Comparison of ENCODE assay signal across 31 cellular contexts in genomic region chr3:178334239-178334638, GRCh38.
"Had no signal": no experiment of that assay in that cellular context is flagged by ENCODE, and none has a peak within 500 bp of the region (broad histone marks: within the 10 kb centered on the region; RNA-seq: fewer than 3 reads in every experiment).

No MANE protein-coding gene starts in this region.

- ATAC-seq: activated CD4-positive, CD25-positive, alpha-beta regulatory T cell treated with anti-CD3 and anti-CD28 coated beads, Interleukin-2, amount 50 U/mL, for 24 hours; activated CD8-positive, alpha-beta T cell treated with anti-CD3 and anti-CD28 coated beads for 36 hours; activated T-cell treated with anti-CD3 and anti-CD28 coated beads, Interleukin-2, amount 50 U/mL, for 4 hours; activated T-helper 17 cell treated with anti-CD3 and anti-CD28 coated beads, Interleukin-2, amount 50 U/mL, for 72 hours; esophagus mucosa; T-helper 17 cell had no signal

- H3K36me3 ChIP-seq: cardiac muscle cell, WERI-Rb-1 had no signal

- H3K4me3 ChIP-seq: cardiac muscle cell, coronary artery, dorsolateral prefrontal cortex had no signal

- DNase-seq: activated B cell treated with CpG ODN at 0.5 μM for 24 hours; activated CD4-positive, alpha-beta T cell treated with anti-CD3 and anti-CD28 coated beads for 48 hours; activated CD4-positive, alpha-beta T cell treated with anti-CD3 and anti-CD28 coated beads, Interleukin-2, amount 50 U/mL, for 1 hour; activated CD4-positive, alpha-beta T cell treated with anti-CD3 and anti-CD28 coated beads, Interleukin-2, amount 50 U/mL, for 48 hours; activated CD8-positive, alpha-beta memory T cell treated with anti-CD3 and anti-CD28 coated beads for 24 hours; activated CD8-positive, alpha-beta T cell treated with anti-CD3 and anti-CD28 coated beads for 36 hours; activated effector memory CD4-positive, alpha-beta T cell treated with Interleukin-2 at 50 U/mL for 16 hours; activated gamma-delta T cell treated with Interleukin-2 at 50 U/mL for 16 hours; activated naive CD4-positive, alpha-beta T cell treated with anti-CD3 and anti-CD28 coated beads, Interleukin-2, amount 50 U/mL, for 16 hours; activated naive CD4-positive, alpha-beta T cell treated with Interleukin-2 at 50 U/mL for 16 hours; activated T-cell treated with anti-CD3 and anti-CD28 coated beads, Interleukin-2, amount 50 U/mL, for 4 hours; amniotic stem cell; anterior cingulate cortex; central memory CD4-positive, alpha-beta T cell; cerebellar nuclear complex; dorsolateral prefrontal cortex; effector memory CD4-positive, alpha-beta T cell; endodermal cell; foreskin fibroblast; head of caudate nucleus; T-helper 1 cell; T-helper 17 cell; T1000; WERI-Rb-1 had no signal

- H3K27me3 ChIP-seq: cardiac muscle cell, dorsolateral prefrontal cortex had no signal

- FAIRE-seq: astrocyte, frontal cortex had no signal

- H3K27ac ChIP-seq: cardiac muscle cell, coronary artery, dorsolateral prefrontal cortex, WERI-Rb-1 had no signal
